In genomic region chr7:159050703-159051102, GRCh38 we compare ENCODE assay signal across 27 cellular contexts.
"Had no signal": no experiment of that assay in that cellular context is flagged by ENCODE, and none has a peak within 500 bp of the region (broad histone marks: within the 10 kb centered on the region; RNA-seq: fewer than 3 reads in every experiment).

No MANE protein-coding gene starts in this region.

- H3K4me3 Mint-ChIP-seq: activated CD4-positive, alpha-beta memory T cell treated with anti-CD3 and anti-CD28 coated beads, Interleukin-2, amount 10 ng/mL, durations not matched to agents 7 days and 5 days; activated CD4-positive, alpha-beta T cell treated with anti-CD3 and anti-CD28 coated beads for 36 hours; activated CD8-positive, alpha-beta memory T cell treated with anti-CD3 and anti-CD28 coated beads, Interleukin-2, amount 10 ng/mL, durations not matched to agents 7 days and 5 days; activated naive CD4-positive, alpha-beta T cell treated with anti-CD3 and anti-CD28 coated beads, Interleukin-2, amount 50 U/mL, for 24 hours; immature natural killer cell; mesothelial cell of epicardium; naive B cell had no signal

- H3K27me3 Mint-ChIP-seq: activated CD4-positive, alpha-beta T cell treated with anti-CD3 and anti-CD28 coated beads for 36 hours; naive B cell had no signal

- H3K36me3 ChIP-seq: adrenal gland, esophagus muscularis mucosa, ovary, right lobe of liver had no signal

- H3K9me3 ChIP-seq: adrenal gland, body of pancreas, ovary, right lobe of liver, testis had no signal

- H3K4me3 ChIP-seq: adrenal gland, body of pancreas, esophagus muscularis mucosa, heart left ventricle, ovary, right lobe of liver, testis had no signal

- ATAC-seq: activated CD4-positive, alpha-beta T cell treated with anti-CD3 and anti-CD28 coated beads for 36 hours; activated CD8-positive, alpha-beta memory T cell treated with anti-CD3 and anti-CD28 coated beads, Interleukin-2, amount 10 ng/mL, durations not matched to agents 7 days and 5 days; body of pancreas; foreskin keratinocyte; heart left ventricle; left colon; right lobe of liver had no signal

- DNase-seq: activated CD4-positive, alpha-beta T cell treated with anti-CD3 and anti-CD28 coated beads for 36 hours; activated CD4-positive, CD25-positive, alpha-beta regulatory T cell; activated CD8-positive, alpha-beta memory T cell treated with anti-CD3 and anti-CD28 coated beads, Interleukin-2, amount 10 ng/mL, durations not matched to agents 7 days and 5 days; activated gamma-delta T cell; aorta; body of pancreas; dermis blood vessel endothelial cell; effector CD4-positive, alpha-beta T cell; foreskin keratinocyte; heart left ventricle; hypothalamus; immature natural killer cell; kidney; left colon; naive B cell; ovary; right lobe of liver; stimulated activated CD4-positive, alpha-beta T cell treated with anti-CD3 and anti-CD28 coated beads, Interleukin-2, amount 100 ng/mL, for 48 hours; stimulated activated naive CD4-positive, alpha-beta T cell treated with Interleukin-2 at 50 U/mL for 16 hours; testis; trophoblast cell had no signal

- H3K4me1 Mint-ChIP-seq: immature natural killer cell, mesothelial cell of epicardium, naive B cell had no signal

- H3K27ac Mint-ChIP-seq: activated CD4-positive, alpha-beta T cell treated with anti-CD3 and anti-CD28 coated beads for 36 hours; activated CD8-positive, alpha-beta memory T cell treated with anti-CD3 and anti-CD28 coated beads, Interleukin-2, amount 10 ng/mL, durations not matched to agents 7 days and 5 days; activated naive CD4-positive, alpha-beta T cell treated with anti-CD3 and anti-CD28 coated beads, Interleukin-2, amount 50 U/mL, for 24 hours; immature natural killer cell; mesothelial cell of epicardium; progenitor cell of endocrine pancreas had no signal

- H3K27me3 ChIP-seq: adrenal gland, body of pancreas, foreskin keratinocyte, heart left ventricle, ovary, right lobe of liver, testis had no signal

- H3K9me3 Mint-ChIP-seq: activated CD4-positive, alpha-beta memory T cell treated with anti-CD3 and anti-CD28 coated beads, Interleukin-2, amount 10 ng/mL, durations not matched to agents 7 days and 5 days had no signal

- H3K27ac ChIP-seq: adrenal gland, body of pancreas, esophagus muscularis mucosa, foreskin keratinocyte, heart left ventricle, ovary, right lobe of liver, testis had no signal

- H3K4me1 ChIP-seq: adrenal gland, body of pancreas, esophagus muscularis mucosa, foreskin keratinocyte, heart left ventricle, right lobe of liver, testis had no signal

- H3K36me3 Mint-ChIP-seq: activated naive CD4-positive, alpha-beta T cell treated with anti-CD3 and anti-CD28 coated beads, Interleukin-2, amount 50 U/mL, for 24 hours; mesothelial cell of epicardium; naive B cell had no signal
